Comparison of ENCODE assay signal across 20 cellular contexts in genomic region chr4:102608190-102608589, GRCh38.
A peak's percentile ranks its signal among the peaks of the same experiment; 100 is the strongest.
DNase-seq lines count a peak whose midpoint lies in the region; ATAC-seq, FAIRE-seq and TF ChIP-seq lines count a peak whose summit lies in the region.
"Had no signal": no experiment of that assay in that cellular context is flagged by ENCODE, and none has a peak within 500 bp of the region (broad histone marks: within the 10 kb centered on the region; RNA-seq: fewer than 3 reads in every experiment).

No MANE protein-coding gene starts in this region.

- H3K4me1 Mint-ChIP-seq in CD4-positive, alpha-beta memory T cell, result peaks cover 45 to 92% (median 71%) of the 10 kb centered on the region in 4 donors
- peaks cover 70% of the 10 kb centered on the region for H3K4me1 Mint-ChIP-seq in activated naive CD8-positive, alpha-beta T cell treated with anti-CD3 and anti-CD28 coated beads for 36 hours

- peaks cover 0 to 2% (median 0%) of the 10 kb centered on the region in 8 donors for H3K9me3 Mint-ChIP-seq in CD4-positive, alpha-beta memory T cell
- no peaks in the 10 kb centered on the region for H3K9me3 Mint-ChIP-seq in activated naive CD8-positive, alpha-beta T cell treated with anti-CD3 and anti-CD28 coated beads for 36 hours
- H3K9me3 Mint-ChIP-seq: central memory CD8-positive, alpha-beta T cell; IgD-negative memory B cell had no signal

- CTCF ChIA-PET in CD4-positive, alpha-beta memory T cell (lab: Charles Lee; ENCODE audit: partially characterized antibody), result no interaction called here

- H3K36me3 Mint-ChIP-seq in CD4-positive, alpha-beta memory T cell, result peaks cover 82 to 91% of the 10 kb centered on the region in 2 donors
- peaks cover 82% of the 10 kb centered on the region for H3K36me3 Mint-ChIP-seq in activated naive CD8-positive, alpha-beta T cell treated with anti-CD3 and anti-CD28 coated beads for 36 hours

- no peaks in the 10 kb centered on the region for H3K27me3 Mint-ChIP-seq in CD4-positive, alpha-beta memory T cell
- no peaks in the 10 kb centered on the region for H3K27me3 Mint-ChIP-seq in activated naive CD8-positive, alpha-beta T cell treated with anti-CD3 and anti-CD28 coated beads for 36 hours
- H3K27me3 Mint-ChIP-seq: activated CD4-positive, alpha-beta T cell treated with anti-CD3 and anti-CD28 coated beads, Interleukin-2, amount 10 ng/mL, durations not matched to agents 7 days and 5 days; central memory CD8-positive, alpha-beta T cell; IgD-negative memory B cell had no signal

- no peaks in the 10 kb centered on the region for H3K27me3 ChIP-seq in CD4-positive, alpha-beta memory T cell (ENCODE audit: insufficient read depth, low read length)
- H3K27me3 ChIP-seq: heart left ventricle, pancreas had no signal

- H3K36me3 ChIP-seq in CD4-positive, alpha-beta memory T cell (ENCODE audit: insufficient read depth, low read length), result peaks cover 42% of the 10 kb centered on the region

- POLR2A ChIA-PET in CD4-positive, alpha-beta memory T cell (lab: Charles Lee; ENCODE audit: partially characterized antibody), result no interaction called here

- TF ChIP-seq POLR2A in H54 (IDR thresholded peaks at IDR 0.05; ENCODE audit: low read depth, low read length), result no peak

- no peaks in the 10 kb centered on the region for H3K9me3 ChIP-seq in CD4-positive, alpha-beta memory T cell (ENCODE audit: control insufficient read depth in 1 of 2, low read length in 2 of 2)
- H3K9me3 ChIP-seq: heart left ventricle, pancreas had no signal

- intact Hi-C loops in CD4-positive, alpha-beta memory T cell (cut with micrococcal nuclease), result loop anchor here (1.0 kb wide), 1 partner anchor 10 kb away; no protein-coding TSS in a partner anchor

- peak overlapping the region in 1 of 8 donors; percentile 21 for H3K4me3 Mint-ChIP-seq in CD4-positive, alpha-beta memory T cell
- no peak overlapping the region for H3K4me3 Mint-ChIP-seq in activated naive CD8-positive, alpha-beta T cell treated with anti-CD3 and anti-CD28 coated beads for 36 hours
- H3K4me3 Mint-ChIP-seq: activated CD4-positive, alpha-beta T cell treated with anti-CD3 and anti-CD28 coated beads, Interleukin-2, amount 10 ng/mL, durations not matched to agents 7 days and 5 days; central memory CD8-positive, alpha-beta T cell; IgD-negative memory B cell had no signal

- H3K27ac ChIP-seq in CD4-positive, alpha-beta memory T cell (ENCODE audit: low read depth, low read length), result no peak overlapping the region
- H3K27ac ChIP-seq: heart left ventricle, pancreas had no signal

- H3K27ac Mint-ChIP-seq in CD4-positive, alpha-beta memory T cell, result peak overlapping the region in 5 of 7 donors; percentile 49 to 94 (median 82)
- peak overlapping the region; percentile 28 for H3K27ac Mint-ChIP-seq in activated naive CD8-positive, alpha-beta T cell treated with anti-CD3 and anti-CD28 coated beads for 36 hours
- H3K27ac Mint-ChIP-seq: activated CD4-positive, alpha-beta T cell treated with anti-CD3 and anti-CD28 coated beads, Interleukin-2, amount 10 ng/mL, durations not matched to agents 7 days and 5 days had no signal

- FAIRE-seq in H54 (lab: Jason Lieb, UNC), result no peak
- FAIRE-seq: pancreas had no signal

- no peak overlapping the region for H3K4me3 ChIP-seq in CD4-positive, alpha-beta memory T cell (ENCODE audit: low read length in 2 of 2)
- H3K4me3 ChIP-seq: heart left ventricle, pancreas had no signal

- peaks cover 77% of the 10 kb centered on the region for H3K4me1 ChIP-seq in CD4-positive, alpha-beta memory T cell (ENCODE audit: insufficient read depth, low read length)
- H3K4me1 ChIP-seq: pancreas had no signal

- ATAC-seq in HG03139 (IDR thresholded peaks at IDR 0.05; ENCODE audit: unreplicated experiment) (no peak), GM21390 (IDR thresholded peaks at IDR 0.05; ENCODE audit: unreplicated experiment) (no peak)
- ATAC-seq: heart left ventricle had no signal

- DNase-seq in CD4-positive, alpha-beta memory T cell, result no peak
- DNase-seq in H54 (ENCODE audit: insufficient read length, low spot score) (peak; percentile 16), iris pigment epithelial cell (ENCODE audit: low read depth) (peak; percentile 54), dermis blood vessel endothelial cell (no peak), NK-92 (lab: John Stamatoyannopoulos, UW; ENCODE audit: unreplicated experiment) (no peak)
- no peak for DNase-seq in activated naive CD8-positive, alpha-beta T cell treated with anti-CD3 and anti-CD28 coated beads for 36 hours
- DNase-seq: activated CD4-positive, alpha-beta T cell treated with anti-CD3 and anti-CD28 coated beads, Interleukin-2, amount 10 ng/mL, durations not matched to agents 7 days and 5 days; activated gamma-delta T cell; C1 segment of cervical spinal cord; DMS79 treated with DMSO at 0.1 percent for 48 hours; heart left ventricle; kidney glomerular epithelial cell; NCI-H1105; NK-92 treated with Interleukin-12 subunit alpha and Interleukin-12 subunit beta, amount 100 ng/mL, for 24 hours; pancreas; SHP77 had no signal

Comparison
In these comparisons a context has a peak if more than half of its experiments do, and no peak if none do; other contexts are left out.
1. DNase-seq: peak in H54 (single experiment) and iris pigment epithelial cell (single experiment); none in CD4-positive, alpha-beta memory T cell (0 of 5), activated naive CD8-positive, alpha-beta T cell treated with anti-CD3 and anti-CD28 coated beads for 36 hours (single experiment), dermis blood vessel endothelial cell (single experiment) and NK-92 (single experiment).